ENCODE assay signal across 2 cellular contexts in genomic region chr14:65485516-65485915, GRCh38.
TF ChIP-seq lines count a peak whose summit lies in the region.

No MANE protein-coding gene starts in this region.

TF ChIP-seq in K562, 482 proteins besides CTCF, POLR2A, EP300 and RAD21:
- no peak for TF ChIP-seq ZBTB12 (CRISPR knock-in tag; IDR thresholded peaks at IDR 0.05)
- no peak for TF ChIP-seq LCOR (CRISPR knock-in tag; IDR thresholded peaks at IDR 0.05)
- TF ChIP-seq SOX6 (IDR thresholded peaks at IDR 0.05) = no peak
- no peak for TF ChIP-seq TGIF2 (CRISPR knock-in tag; IDR thresholded peaks at IDR 0.05)
- no peak for TF ChIP-seq CCAR2 (IDR thresholded peaks at IDR 0.05; ENCODE audit: low read depth, low read length)
- TF ChIP-seq CBX8 (IDR thresholded peaks at IDR 0.05; ENCODE audit: borderline replicate concordance, extremely low read depth, low read depth, low read length, poor library complexity, severe bottlenecking) = no peak
- no peak for TF ChIP-seq ZBTB1 (CRISPR knock-in tag; IDR thresholded peaks at IDR 0.05; ENCODE audit: borderline replicate concordance, low read depth)
- no peak for TF ChIP-seq ZNF133 (CRISPR knock-in tag; IDR thresholded peaks at IDR 0.05)
- TF ChIP-seq, protein P1, sequence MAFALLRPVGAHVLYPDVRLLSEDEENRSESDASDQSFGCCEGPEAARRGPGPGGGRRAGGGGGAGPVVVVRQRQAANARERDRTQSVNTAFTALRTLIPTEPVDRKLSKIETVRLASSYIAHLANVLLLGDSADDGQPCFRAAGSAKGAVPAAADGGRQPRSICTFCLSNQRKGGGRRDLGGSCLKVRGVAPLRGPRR (CRISPR knock-in tag; IDR thresholded peaks at IDR 0.05) = no peak
- no peak for TF ChIP-seq MTA3 (IDR thresholded peaks at IDR 0.05; ENCODE audit: borderline replicate concordance)
- TF ChIP-seq, protein P2, sequence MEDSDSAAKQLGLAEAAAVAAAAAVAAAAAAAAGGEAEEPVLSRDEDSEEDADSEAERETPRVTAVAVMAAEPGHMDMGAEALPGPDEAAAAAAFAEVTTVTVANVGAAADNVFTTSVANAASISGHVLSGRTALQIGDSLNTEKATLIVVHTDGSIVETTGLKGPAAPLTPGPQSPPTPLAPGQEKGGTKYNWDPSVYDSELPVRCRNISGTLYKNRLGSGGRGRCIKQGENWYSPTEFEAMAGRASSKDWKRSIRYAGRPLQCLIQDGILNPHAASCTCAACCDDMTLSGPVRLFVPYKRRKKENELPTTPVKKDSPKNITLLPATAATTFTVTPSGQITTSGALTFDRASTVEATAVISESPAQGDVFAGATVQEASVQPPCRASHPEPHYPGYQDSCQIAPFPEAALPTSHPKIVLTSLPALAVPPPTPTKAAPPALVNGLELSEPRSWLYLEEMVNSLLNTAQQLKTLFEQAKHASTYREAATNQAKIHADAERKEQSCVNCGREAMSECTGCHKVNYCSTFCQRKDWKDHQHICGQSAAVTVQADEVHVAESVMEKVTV (CRISPR knock-in tag; IDR thresholded peaks at IDR 0.05) = no peak
- TF ChIP-seq HBP1 (CRISPR knock-in tag; IDR thresholded peaks at IDR 0.05) = no peak

TF ChIP-seq in endothelial cell of umbilical vein, 7 proteins besides CTCF, POLR2A, EP300 and RAD21:
- TF ChIP-seq MYC (IDR thresholded peaks at IDR 0.05; ENCODE audit: low read depth, low read length) (no peak), JUN (IDR thresholded peaks at IDR 0.05; ENCODE audit: borderline replicate concordance, insufficient read depth, insufficient read length, low read depth) (no peak), FOS (IDR thresholded peaks at IDR 0.05; ENCODE audit: borderline replicate concordance, insufficient read depth, low read length) (no peak), GATA2 (IDR thresholded peaks at IDR 0.05; ENCODE audit: insufficient read depth, insufficient read length, low read depth, low read length) (no peak), EZH2 (IDR thresholded peaks at IDR 0.05; ENCODE audit: borderline replicate concordance, low read depth, low read length, severe bottlenecking) (no peak), POLR2AphosphoS5 (IDR thresholded peaks at IDR 0.05; ENCODE audit: insufficient read depth, low read depth, low read length) (no peak)
- TF ChIP-seq, protein P3, sequence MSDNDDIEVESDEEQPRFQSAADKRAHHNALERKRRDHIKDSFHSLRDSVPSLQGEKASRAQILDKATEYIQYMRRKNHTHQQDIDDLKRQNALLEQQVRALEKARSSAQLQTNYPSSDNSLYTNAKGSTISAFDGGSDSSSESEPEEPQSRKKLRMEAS (IDR thresholded peaks at IDR 0.05; ENCODE audit: insufficient read depth, insufficient read length) = no peak
